ENCODE assay signal across 7 cellular contexts in genomic region chr21:45405271-45405818, GRCh38.
A peak's percentile ranks its signal among the peaks of the same experiment; 100 is the strongest.
DNase-seq lines count a peak whose midpoint lies in the region; ATAC-seq lines count a peak whose summit lies in the region.

No MANE protein-coding gene starts in this region.

- H3K27me3 Mint-ChIP-seq in stimulated activated naive CD8-positive, alpha-beta T cell treated with anti-CD3 and anti-CD28 coated beads, Interleukin-15, amount 100 ng/mL, for 72 hours: peaks cover 87% of the 10 kb centered on the region

- H3K4me3 Mint-ChIP-seq in stimulated activated naive CD8-positive, alpha-beta T cell treated with anti-CD3 and anti-CD28 coated beads, Interleukin-15, amount 100 ng/mL, for 72 hours: no peak overlapping the region

- intact Hi-C loops in head of caudate nucleus (cut with DNase I): no loop called here

- H3K9me3 ChIP-seq in iPS-20b (ENCODE audit: insufficient read depth, low read depth, low read length): peaks cover 9% of the 10 kb centered on the region; the same call in 1 of the 2 replicates

- H3K27me3 ChIP-seq in iPS-20b (ENCODE audit: insufficient read depth, low read length): peaks cover 24% of the 10 kb centered on the region

- peaks cover 0 to 10% of the 10 kb centered on the region in 2 donors for H3K9me3 Mint-ChIP-seq in stimulated activated naive CD8-positive, alpha-beta T cell treated with anti-CD3 and anti-CD28 coated beads, Interleukin-15, amount 100 ng/mL, for 72 hours

- H3K9ac ChIP-seq in iPS-20b (ENCODE audit: low read depth, low read length): peak overlapping the region; percentile 76; the same call in 1 of the 2 replicates

- no peak overlapping the region for H3K27ac ChIP-seq in iPS-20b (ENCODE audit: low read length)

- 0 out of 2 replicates have a peak, but pooled peaks cover 7% of the 10 kb centered on the region for H3K36me3 ChIP-seq in iPS-20b (ENCODE audit: insufficient read depth, low read depth, low read length)

- peaks cover 29% of the 10 kb centered on the region for H3K4me1 ChIP-seq in iPS-20b (ENCODE audit: insufficient read depth, low read length)

- H3K27ac Mint-ChIP-seq in stimulated activated naive CD8-positive, alpha-beta T cell treated with anti-CD3 and anti-CD28 coated beads, Interleukin-15, amount 100 ng/mL, for 72 hours: no peak overlapping the region

- peak overlapping the region; percentile 72; the same call in 1 of the 2 replicates for H3K4me3 ChIP-seq in iPS-20b (ENCODE audit: low read length)

- ATAC-seq in stimulated activated naive CD8-positive, alpha-beta T cell treated with anti-CD3 and anti-CD28 coated beads, Interleukin-15, amount 100 ng/mL, for 72 hours: peak; percentile 22
- no peak for ATAC-seq in HG02938 (IDR thresholded peaks at IDR 0.05; ENCODE audit: unreplicated experiment)

- peak in 39 of 76 experiments; percentile 16 to 65 (median 49) for DNase-seq in HUDEP-2 (lab: John Stamatoyannopoulos, UW; ENCODE audit: unreplicated experiment in 76 of 76)
- DNase-seq in astrocyte of the hippocampus (ENCODE audit: low read depth, low spot score): peak; percentile 69
- DNase-seq in stimulated activated naive CD8-positive, alpha-beta T cell treated with anti-CD3 and anti-CD28 coated beads, Interleukin-15, amount 100 ng/mL, for 72 hours: no peak
- DNase-seq in head of caudate nucleus: no peak
- DNase-seq in midbrain (lab: John Stamatoyannopoulos, UW): no peak

- H3K4me1 Mint-ChIP-seq in stimulated activated naive CD8-positive, alpha-beta T cell treated with anti-CD3 and anti-CD28 coated beads, Interleukin-15, amount 100 ng/mL, for 72 hours: peaks cover 22% of the 10 kb centered on the region

Comparison
In these comparisons a context has a peak if more than half of its experiments do, and no peak if none do; other contexts are left out.
1. DNase-seq: peak in HUDEP-2 (39 of 76) and astrocyte of the hippocampus (single experiment); none in stimulated activated naive CD8-positive, alpha-beta T cell treated with anti-CD3 and anti-CD28 coated beads, Interleukin-15, amount 100 ng/mL, for 72 hours (0 of 2), head of caudate nucleus (0 of 42) and midbrain (single experiment).